ENCODE assay signal across 25 cellular contexts in genomic region chr4:106810122-106810521, GRCh38.
"Had no signal": no experiment of that assay in that cellular context is flagged by ENCODE, and none has a peak within 500 bp of the region (broad histone marks: within the 10 kb centered on the region; RNA-seq: fewer than 3 reads in every experiment).

No MANE protein-coding gene starts in this region.

- H2AFZ ChIP-seq: hepatocyte had no signal

- H3K27ac ChIP-seq: hepatocyte, left ventricle myocardium inferior, ovary, right atrium auricular region, right lobe of liver, tibial nerve, uterus had no signal

- H3K4me2 ChIP-seq: hepatocyte, smooth muscle cell had no signal

- ATAC-seq: left colon; mucosa of descending colon; naive thymus-derived CD4-positive, alpha-beta T cell; natural killer cell treated with Interleukin-12 subunit alpha and Interleukin-12 subunit beta and Interleukin-15 and Interleukin-18, amount 100 ng/mL, for 72 hours; right lobe of liver; stimulated activated naive B cell treated with anti-CD40 and anti-IgM and Interleukin-4, amounts not matched to agents 10 μg/mL and 1 μg/mL and 100 μg/mL, for 72 hours had no signal

- H3K4me1 ChIP-seq: left ventricle myocardium inferior, right atrium auricular region, right lobe of liver, tibial nerve, uterus had no signal

- H3K27me3 Mint-ChIP-seq: naive thymus-derived CD4-positive, alpha-beta T cell; natural killer cell treated with Interleukin-12 subunit alpha and Interleukin-12 subunit beta and Interleukin-15 and Interleukin-18, amount 100 ng/mL, for 72 hours; stimulated activated naive B cell treated with anti-CD40 and anti-IgM and Interleukin-4, amounts not matched to agents 10 μg/mL and 1 μg/mL and 100 μg/mL, for 72 hours; stimulated activated naive CD8-positive, alpha-beta T cell treated with anti-CD3 and anti-CD28 coated beads, Interleukin-15, Interleukin-2, amounts not matched to agents 100 ng/mL and 50 ng/mL, for 24 hours; type B pancreatic cell had no signal

- H3K79me2 ChIP-seq: hepatocyte had no signal

- DNase-seq: kidney; left colon; left ventricle myocardium inferior; midbrain; mucosa of descending colon; naive thymus-derived CD4-positive, alpha-beta T cell; ovary; right lobe of liver; stimulated activated CD4-positive, alpha-beta T cell treated with anti-CD3 and anti-CD28 coated beads, Interleukin-1b, Interleukin-23, amount 100 ng/mL, for 48 hours; stimulated activated CD4-positive, alpha-beta T cell treated with anti-CD3 and anti-CD28 coated beads, Interleukin-2, amount 100 ng/mL, for 48 hours; stimulated activated CD4-positive, alpha-beta T cell treated with anti-CD3 and anti-CD28 coated beads, Interleukin-4, amount 100 ng/mL, for 4 hours; stimulated activated CD8-positive, alpha-beta memory T cell treated with anti-CD3 and anti-CD28 coated beads, Interleukin-4, amount 100 ng/mL, for 48 hours; stimulated activated naive B cell treated with anti-CD40 and anti-IgM and Interleukin-4, amounts not matched to agents 10 μg/mL and 1 μg/mL and 100 μg/mL, for 72 hours; substantia nigra; uterus had no signal

- H3K27ac Mint-ChIP-seq: memory B cell; naive thymus-derived CD4-positive, alpha-beta T cell; natural killer cell treated with Interleukin-12 subunit alpha and Interleukin-12 subunit beta and Interleukin-15 and Interleukin-18, amount 100 ng/mL, for 72 hours; progenitor cell of endocrine pancreas; stimulated activated naive B cell treated with anti-CD40 and anti-IgM and Interleukin-4, amounts not matched to agents 10 μg/mL and 1 μg/mL and 100 μg/mL, for 72 hours; stimulated activated naive CD8-positive, alpha-beta T cell treated with anti-CD3 and anti-CD28 coated beads, Interleukin-15, Interleukin-2, amounts not matched to agents 100 ng/mL and 50 ng/mL, for 24 hours; type B pancreatic cell had no signal

- H3K4me3 ChIP-seq: hepatocyte, left ventricle myocardium inferior, lung, mucosa of descending colon, ovary, right atrium auricular region, right lobe of liver, smooth muscle cell, tibial nerve, uterus had no signal

- H3K4me1 Mint-ChIP-seq: memory B cell; naive thymus-derived CD4-positive, alpha-beta T cell; stimulated activated naive B cell treated with anti-CD40 and anti-IgM and Interleukin-4, amounts not matched to agents 10 μg/mL and 1 μg/mL and 100 μg/mL, for 72 hours had no signal

- H3K9me3 Mint-ChIP-seq: memory B cell; stimulated activated naive B cell treated with anti-CD40 and anti-IgM and Interleukin-4, amounts not matched to agents 10 μg/mL and 1 μg/mL and 100 μg/mL, for 72 hours; type B pancreatic cell had no signal

- H3K9me3 ChIP-seq: left ventricle myocardium inferior, mucosa of descending colon, ovary, right atrium auricular region, right lobe of liver, tibial nerve, uterus had no signal

- H3K36me3 ChIP-seq: left ventricle myocardium inferior, ovary, right atrium auricular region, right lobe of liver, tibial nerve, uterus had no signal

- H3K27me3 ChIP-seq: hepatocyte, ovary, right atrium auricular region, right lobe of liver, tibial nerve, uterus had no signal

- H3K4me3 Mint-ChIP-seq: memory B cell; naive thymus-derived CD4-positive, alpha-beta T cell; natural killer cell treated with Interleukin-12 subunit alpha and Interleukin-12 subunit beta and Interleukin-15 and Interleukin-18, amount 100 ng/mL, for 72 hours; stimulated activated naive B cell treated with anti-CD40 and anti-IgM and Interleukin-4, amounts not matched to agents 10 μg/mL and 1 μg/mL and 100 μg/mL, for 72 hours; stimulated activated naive CD8-positive, alpha-beta T cell treated with anti-CD3 and anti-CD28 coated beads, Interleukin-15, Interleukin-2, amounts not matched to agents 100 ng/mL and 50 ng/mL, for 24 hours; type B pancreatic cell had no signal
